In genomic region chr12:19605720-19606119, GRCh38 we compare ENCODE assay signal across 27 cellular contexts.
"Had no signal": no experiment of that assay in that cellular context is flagged by ENCODE, and none has a peak within 500 bp of the region (broad histone marks: within the 10 kb centered on the region; RNA-seq: fewer than 3 reads in every experiment).

No MANE protein-coding gene starts in this region.

- ATAC-seq: stimulated activated effector memory CD8-positive, alpha-beta T cell treated with anti-CD3 and anti-CD28 coated beads, Interleukin-12 subunit alpha, Interleukin-12 subunit beta, amount 100 ng/mL, for 72 hours; stimulated activated memory B cell treated with anti-CD40 and anti-IgM and Interleukin-4, amounts not matched to agents 10 μg/mL and 1 μg/mL and 100 μg/mL, for 72 hours; stimulated activated naive B cell treated with anti-CD40 and anti-IgM and Interleukin-4, amounts not matched to agents 10 μg/mL and 1 μg/mL and 100 μg/mL, for 72 hours; stimulated activated naive CD8-positive, alpha-beta T cell treated with anti-CD3 and anti-CD28 coated beads, Interleukin-15, amount 100 ng/mL, for 72 hours; stimulated activated naive CD8-positive, alpha-beta T cell treated with anti-CD3 and anti-CD28 coated beads, Interleukin-15, Interleukin-2, amounts not matched to agents 100 U/mL and 50 U/mL, for 24 hours; upper lobe of right lung had no signal

- H3K4me1 ChIP-seq: suprapubic skin, testis, thyroid gland, tibial artery, tibial nerve, upper lobe of left lung, upper lobe of right lung, uterus had no signal

- H3K27me3 ChIP-seq: stomach, suprapubic skin, testis, thyroid gland, tibial artery, tibial nerve, transverse colon, upper lobe of left lung, upper lobe of right lung, uterus, vagina had no signal

- FAIRE-seq: urothelium cell line had no signal

- H3K9me3 ChIP-seq: stomach, suprapubic skin, testis, thoracic aorta, thyroid gland, tibial artery, tibial nerve, transverse colon, upper lobe of left lung, upper lobe of right lung, uterus, vagina had no signal

- H3K4me3 ChIP-seq: stomach, suprapubic skin, testis, thoracic aorta, thyroid gland, tibial artery, tibial nerve, transverse colon, upper lobe of left lung, upper lobe of right lung, uterus, vagina had no signal

- H3K27ac ChIP-seq: stomach, suprapubic skin, testis, thoracic aorta, thyroid gland, tibial artery, tibial nerve, transverse colon, upper lobe of left lung, upper lobe of right lung, uterus, vagina had no signal

- H3K36me3 ChIP-seq: stomach, suprapubic skin, thoracic aorta, thyroid gland, tibial nerve, transverse colon, upper lobe of left lung, upper lobe of right lung, uterus, vagina had no signal

- DNase-seq: stimulated activated CD4-positive, alpha-beta T cell treated with anti-CD3 and anti-CD28 coated beads, Interleukin-2, amount 100 ng/mL, for 48 hours; stimulated activated CD4-positive, alpha-beta T cell treated with anti-CD3 and anti-CD28 coated beads, Interleukin-4, amount 100 ng/mL, for 1 hour; stimulated activated CD4-positive, alpha-beta T cell treated with anti-CD3 and anti-CD28 coated beads, Interleukin-4, amount 100 ng/mL, for 24 hours; stimulated activated CD4-positive, alpha-beta T cell treated with anti-CD3 and anti-CD28 coated beads, Interleukin-4, amount 100 ng/mL, for 4 hours; stimulated activated CD8-positive, alpha-beta memory T cell treated with anti-CD3 and anti-CD28 coated beads, Interleukin-4, amount 100 ng/mL, for 48 hours; stimulated activated naive B cell treated with anti-CD40 and anti-IgM and Interleukin-4, amounts not matched to agents 10 μg/mL and 1 μg/mL and 100 μg/mL, for 72 hours; stimulated activated naive CD4-positive, alpha-beta T cell; stimulated activated naive CD4-positive, alpha-beta T cell treated with Interleukin-2 at 50 U/mL for 16 hours; stimulated activated naive CD8-positive, alpha-beta T cell treated with anti-CD3 and anti-CD28 coated beads, Interleukin-15, amount 100 ng/mL, for 72 hours; stimulated activated naive CD8-positive, alpha-beta T cell treated with anti-CD3 and anti-CD28 coated beads, Interleukin-15, Interleukin-2, amounts not matched to agents 100 U/mL and 50 U/mL, for 24 hours; stomach; substantia nigra; testis; thyroid gland; tibial artery; transverse colon; trophoblast cell; upper lobe of left lung; upper lobe of right lung; uterus had no signal
